24 cellular contexts compared by ENCODE assay signal in the genomic region with DNA sequence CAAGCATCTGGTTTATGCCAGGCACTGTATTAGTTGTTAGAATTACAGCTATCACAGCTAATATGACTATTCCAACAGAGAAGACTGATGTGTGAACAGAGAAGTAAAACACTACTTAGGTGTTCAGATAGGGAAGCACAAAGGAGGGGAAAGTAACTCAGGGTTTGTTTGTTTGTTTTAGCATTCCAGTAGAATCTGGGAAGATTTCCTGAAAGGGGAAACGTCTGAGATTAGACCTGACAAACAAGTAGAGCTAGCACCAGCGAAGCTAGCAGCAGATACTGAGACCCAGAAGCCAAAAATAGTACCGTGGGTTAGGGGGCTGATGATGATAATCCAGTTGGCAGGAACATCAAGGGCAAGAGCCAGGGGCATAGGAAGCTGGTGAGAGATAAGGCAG. TPM values are rescaled to one million over a fixed set of nuclear protein-coding genes. Genes with fewer than 3 reads are reported as not detected.
DNase-seq lines count a peak whose midpoint lies in the region; ATAC-seq, FAIRE-seq and TF ChIP-seq lines count a peak whose summit lies in the region.
"Had no signal": no experiment of that assay in that cellular context is flagged by ENCODE, and none has a peak within 500 bp of the region (broad histone marks: within the 10 kb centered on the region; RNA-seq: fewer than 3 reads in every experiment).

No MANE protein-coding gene starts in this region.

- H3K4me2 ChIP-seq in IMR-90 (ENCODE audit: low read depth, low read length) (0 out of 2 replicates have a peak overlapping the region, but pooled peaks have one; percentile 33), K562 (ENCODE audit: insufficient read depth, low read length) (no peak overlapping the region)

- no peak overlapping the region for H3K18ac ChIP-seq in IMR-90 (ENCODE audit: low read depth, low read length)

- no peak for TF ChIP-seq RAD21 in IMR-90 (IDR thresholded peaks at IDR 0.05; ENCODE audit: low read length)
- no peak for TF ChIP-seq RAD21 in K562 (CRISPR knock-in tag; conservative IDR thresholded peaks at IDR 0.05 in 1 of 2, IDR thresholded peaks at IDR 0.05 in 1 of 2)

- no peaks in the 10 kb centered on the region for H3K27me3 Mint-ChIP-seq in progenitor cell of endocrine pancreas
- peaks cover 9% of the 10 kb centered on the region for H3K27me3 Mint-ChIP-seq in activated CD8-positive, alpha-beta T cell treated with anti-CD3 and anti-CD28 coated beads for 36 hours

- peaks cover 2% of the 10 kb centered on the region; the same call in 1 of the 2 replicates for H3K9me1 ChIP-seq in IMR-90 (ENCODE audit: insufficient read depth, low read length)
- H3K9me1 ChIP-seq in K562 (ENCODE audit: control insufficient read depth, insufficient read depth, low read length): no peaks in the 10 kb centered on the region

- H3K9me3 ChIP-seq in IMR-90 (ENCODE audit: control insufficient read depth, insufficient read depth, low read length): no peaks in the 10 kb centered on the region
- no peaks in the 10 kb centered on the region for H3K9me3 ChIP-seq in K562 (replicated peaks; ENCODE audit: control insufficient read depth, insufficient read depth, low read depth, low read length)
- H3K9me3 ChIP-seq: adrenal gland, prostate gland, upper lobe of left lung had no signal

- H3K27me3 ChIP-seq in IMR-90 (ENCODE audit: control insufficient read depth, insufficient read depth, low read length) (no peaks in the 10 kb centered on the region; the same call in 1 of the 2 replicates), K562 (ENCODE audit: control insufficient read depth in 2 of 2, insufficient read depth in 2 of 2, low read length in 2 of 2) (no peaks in the 10 kb centered on the region; a peak in 1 of 5 replicates)
- H3K27me3 ChIP-seq: adrenal gland, upper lobe of left lung had no signal

- H3K27ac ChIP-seq in IMR-90 (ENCODE audit: insufficient read depth, low read length): no peak overlapping the region
- no peak overlapping the region for H3K27ac ChIP-seq in K562 (ENCODE audit: extremely low read depth, low read depth, low read length)
- H3K27ac ChIP-seq: prostate gland had no signal

- no peak overlapping the region for H4K8ac ChIP-seq in IMR-90 (ENCODE audit: low read depth in 2 of 2, low read length in 2 of 2)

- no peak overlapping the region for H3K14ac ChIP-seq in IMR-90 (replicated peaks; ENCODE audit: low read depth, low read length)

- POLR2A ChIA-PET in IMR-90 (lab: Charles Lee; ENCODE audit: unreplicated experiment): no interaction called here
- POLR2A ChIA-PET in K562 (lab: Yijun Ruan, JAX): no interaction called here
- POLR2A ChIA-PET in activated CD8-positive, alpha-beta T cell treated with anti-CD3 and anti-CD28 coated beads for 36 hours (lab: Charles Lee): no interaction called here

- no peak overlapping the region for H2BK15ac ChIP-seq in IMR-90 (ENCODE audit: low read depth, low read length)

- no peak overlapping the region for H3K4ac ChIP-seq in IMR-90 (ENCODE audit: low read depth, low read length)

- CTCF ChIA-PET in IMR-90 (lab: Yijun Ruan, JAX): no interaction called here
- CTCF ChIA-PET in K562 (lab: Yijun Ruan, JAX; ENCODE audit: low intra/inter-chr PET ratio): no interaction called here
- CTCF ChIA-PET in activated CD8-positive, alpha-beta T cell treated with anti-CD3 and anti-CD28 coated beads for 36 hours (lab: Charles Lee): interaction anchor here (1.5 kb wide), 1 partner anchor 23 kb away, joined by 3 read pairs; no protein-coding TSS in a partner anchor

- peak overlapping the region; percentile 70 for H3K27ac Mint-ChIP-seq in progenitor cell of endocrine pancreas
- no peak overlapping the region for H3K27ac Mint-ChIP-seq in activated CD8-positive, alpha-beta T cell treated with anti-CD3 and anti-CD28 coated beads for 36 hours
- H3K27ac Mint-ChIP-seq: activated CD4-positive, alpha-beta T cell treated with anti-CD3 and anti-CD28 coated beads for 36 hours; CD4-positive, alpha-beta memory T cell; dendritic cell treated with granulocyte-macrophage colony-stimulating factor and Interleukin-4, amounts not matched to agents 40 ng/mL and 50 ng/mL, for 4 days; T-helper 1 cell treated with Interleukin-12 subunit alpha and Interleukin-12 subunit beta and Interleukin-4 antibody, amounts not matched to agents 30 μg/mL and 1 μg/mL, for 36 hours had no signal

- FAIRE-seq in K562 (lab: Jason Lieb, UNC): no peak
- FAIRE-seq in H54 (lab: Jason Lieb, UNC): no peak

- no peak overlapping the region for H2BK120ac ChIP-seq in IMR-90 (ENCODE audit: low read depth, low read length)

- H2BK20ac ChIP-seq in IMR-90 (ENCODE audit: low read depth, low read length): no peak overlapping the region; the same call in 1 of the 2 replicates

- H3K9ac ChIP-seq in IMR-90 (ENCODE audit: low read depth, low read length) (0 out of 2 replicates have a peak overlapping the region, but pooled peaks have one; percentile 27), K562 (ENCODE audit: insufficient read depth in 1 of 2, low read depth in 2 of 2, low read length in 2 of 2) (no peak overlapping the region)

- ATAC-seq in IMR-90 (ENCODE audit: low read depth) (no peak), K562 (no peak), left ventricle myocardium superior (peak; percentile 24), omental fat pad (ENCODE audit: low FRiP score) (no peak)
- ATAC-seq in activated CD8-positive, alpha-beta T cell treated with anti-CD3 and anti-CD28 coated beads for 36 hours: no peak
- ATAC-seq: activated CD4-positive, alpha-beta T cell treated with anti-CD3 and anti-CD28 coated beads for 36 hours had no signal

- H3K23ac ChIP-seq in IMR-90 (ENCODE audit: low read depth, low read length): no peak overlapping the region

- H3K4me1 ChIP-seq in IMR-90 (ENCODE audit: control insufficient read depth, insufficient read depth, low read length) (peaks cover 5% of the 10 kb centered on the region), K562 (replicated peaks in 1 of 2; ENCODE audit: control insufficient read depth in 2 of 2, insufficient read depth in 2 of 2, low read length in 2 of 2) (peaks cover 0 to 21% of the 10 kb centered on the region in 2 experiments; a peak in 3 of 5 replicates)

- H3K36me3 ChIP-seq in IMR-90 (ENCODE audit: control insufficient read depth, insufficient read depth, low read length) (no peaks in the 10 kb centered on the region), K562 (ENCODE audit: control insufficient read depth, insufficient read depth, low read length) (no peaks in the 10 kb centered on the region)
- H3K36me3 ChIP-seq: adrenal gland, prostate gland, upper lobe of left lung had no signal

- H3K4me3 ChIP-seq in IMR-90 (ENCODE audit: insufficient read depth, low read depth, low read length) (no peak overlapping the region), K562 (no peak overlapping the region)
- H3K4me3 ChIP-seq: adrenal gland, prostate gland, upper lobe of left lung had no signal

- H4K91ac ChIP-seq in IMR-90 (ENCODE audit: insufficient read depth, low read depth, low read length): no peak overlapping the region

- H3K4me1 Mint-ChIP-seq in progenitor cell of endocrine pancreas (ENCODE audit: low read depth): peaks cover 49% of the 10 kb centered on the region
- no peaks in the 10 kb centered on the region for H3K4me1 Mint-ChIP-seq in activated CD8-positive, alpha-beta T cell treated with anti-CD3 and anti-CD28 coated beads for 36 hours (ENCODE audit: low read depth)
- H3K4me1 Mint-ChIP-seq: activated CD4-positive, alpha-beta T cell treated with anti-CD3 and anti-CD28 coated beads for 36 hours; CD4-positive, alpha-beta memory T cell had no signal

- TF ChIP-seq POLR2A in IMR-90 (IDR thresholded peaks at IDR 0.05; ENCODE audit: low read depth, low read length): no peak
- no peak for TF ChIP-seq POLR2A in K562 (conservative IDR thresholded peaks at IDR 0.05)
- TF ChIP-seq POLR2A in H54 (IDR thresholded peaks at IDR 0.05; ENCODE audit: low read depth, low read length): no peak

- H4K20me1 ChIP-seq in IMR-90 (ENCODE audit: insufficient read depth, low read length) (no peaks in the 10 kb centered on the region), K562 (replicated peaks; ENCODE audit: control insufficient read depth, insufficient read depth, low read length) (no peaks in the 10 kb centered on the region)

- in situ Hi-C loops in IMR-90 (cut with MboI; ENCODE audit: low sequenced_read_pairs): no loop called here
- in situ Hi-C loops in K562 (cut with MboI): no loop called here
- in situ Hi-C loops in GM13977 (cut with MboI; ENCODE audit: low pct_unique_long_range_greater_than_20kb, low sequenced_read_pairs, unreplicated experiment): no loop called here

- no peak overlapping the region for H2AK5ac ChIP-seq in IMR-90 (ENCODE audit: low read depth, low read length)

- dilution Hi-C loops in IMR-90 (cut with HindIII; ENCODE audit: low sequenced_read_pairs, unreplicated experiment): no loop called here

- no peak for TF ChIP-seq EP300 in K562 (IDR thresholded peaks at IDR 0.05; ENCODE audit: low read length)

- intact Hi-C loops in IMR-90 (cut with micrococcal nuclease): no loop called here
- intact Hi-C loops in K562 (cut with micrococcal nuclease): no loop called here
- intact Hi-C loops in left ventricle myocardium superior (cut with micrococcal nuclease): no loop called here
- intact Hi-C loops in activated CD8-positive, alpha-beta T cell treated with anti-CD3 and anti-CD28 coated beads for 36 hours (cut with micrococcal nuclease): no loop called here

- H3K9me3 Mint-ChIP-seq in progenitor cell of endocrine pancreas (ENCODE audit: low read depth): no peaks in the 10 kb centered on the region
- H3K9me3 Mint-ChIP-seq in activated CD8-positive, alpha-beta T cell treated with anti-CD3 and anti-CD28 coated beads for 36 hours: no peaks in the 10 kb centered on the region
- H3K9me3 Mint-ChIP-seq: CD4-positive, alpha-beta memory T cell; dendritic cell treated with granulocyte-macrophage colony-stimulating factor and Interleukin-4, amounts not matched to agents 40 ng/mL and 50 ng/mL, for 4 days; neural crest cell; T-helper 1 cell treated with Interleukin-12 subunit alpha and Interleukin-12 subunit beta and Interleukin-4 antibody, amounts not matched to agents 30 μg/mL and 1 μg/mL, for 36 hours had no signal

- BruUV-seq in IMR-90 (replicated peaks; lab: Mats Ljungman, UMichigan): no TSS peak
- BruUV-seq in K562 (replicated peaks; lab: Mats Ljungman, UMichigan): no TSS peak

- no peak overlapping the region for H3K4me3 Mint-ChIP-seq in progenitor cell of endocrine pancreas (ENCODE audit: low read depth)
- H3K4me3 Mint-ChIP-seq in activated CD8-positive, alpha-beta T cell treated with anti-CD3 and anti-CD28 coated beads for 36 hours: no peak overlapping the region
- H3K4me3 Mint-ChIP-seq: activated CD4-positive, alpha-beta T cell treated with anti-CD3 and anti-CD28 coated beads for 36 hours; CD4-positive, alpha-beta memory T cell; dendritic cell treated with granulocyte-macrophage colony-stimulating factor and Interleukin-4, amounts not matched to agents 40 ng/mL and 50 ng/mL, for 4 days; neural crest cell; T-helper 1 cell treated with Interleukin-12 subunit alpha and Interleukin-12 subunit beta and Interleukin-4 antibody, amounts not matched to agents 30 μg/mL and 1 μg/mL, for 36 hours had no signal

- no peaks in the 10 kb centered on the region for H3K79me1 ChIP-seq in IMR-90 (ENCODE audit: low read depth in 1 of 2, low read length in 2 of 2)

- no peak overlapping the region for H4K5ac ChIP-seq in IMR-90 (ENCODE audit: low read depth, low read length)

- no peak overlapping the region for H2AFZ ChIP-seq in IMR-90 (replicated peaks; ENCODE audit: low read length, poor library complexity)
- H2AFZ ChIP-seq in K562 (ENCODE audit: low read depth, low read length): peak overlapping the region; percentile 24; the same call in 1 of the 2 replicates

- H2BK5ac ChIP-seq in IMR-90 (ENCODE audit: low read depth, low read length, poor library complexity, severe bottlenecking): no peak overlapping the region

- WGBS in IMR-90 (ENCODE audit: extremely low coverage in 2 of 2, insufficient read length in 1 of 2), 2 experiments: 0% methylated on average over 1 of the region's 3 CpGs; no CpG with 5 or more reads in 1 of the 2 experiments
- 0% methylated on average over 3 of the region's 3 CpGs for WGBS in K562 (ENCODE audit: insufficient coverage, low coverage, missing lambda C conversion rate)

- H3K56ac ChIP-seq in IMR-90 (ENCODE audit: extremely low read depth, insufficient read depth, low read length): no peak overlapping the region

- H3K36me3 Mint-ChIP-seq in progenitor cell of endocrine pancreas (ENCODE audit: insufficient read depth): no peaks in the 10 kb centered on the region
- no peaks in the 10 kb centered on the region for H3K36me3 Mint-ChIP-seq in activated CD8-positive, alpha-beta T cell treated with anti-CD3 and anti-CD28 coated beads for 36 hours (ENCODE audit: low read depth)
- H3K36me3 Mint-ChIP-seq: CD4-positive, alpha-beta memory T cell had no signal

- H3K79me2 ChIP-seq in K562 (ENCODE audit: control insufficient read depth, insufficient read depth, low read length): no peaks in the 10 kb centered on the region

- no peak overlapping the region for H2AK9ac ChIP-seq in IMR-90 (replicated peaks; ENCODE audit: low read depth, low read length, poor library complexity)

- no peak for TF ChIP-seq CTCF in IMR-90 (conservative IDR thresholded peaks at IDR 0.05; ENCODE audit: low read depth, low read length)
- TF ChIP-seq CTCF in K562 (IDR thresholded peaks at IDR 0.05 in 2 of 3, conservative IDR thresholded peaks at IDR 0.05 in 1 of 3; ENCODE audit: insufficient read depth in 2 of 3, low read depth in 1 of 3, low read length in 3 of 3): no peak
- TF ChIP-seq CTCF in progenitor cell of endocrine pancreas (IDR thresholded peaks at IDR 0.05; ENCODE audit: unreplicated experiment): no peak
- no peak for TF ChIP-seq CTCF in GM13977 (IDR thresholded peaks at IDR 0.05; ENCODE audit: extremely low read depth, insufficient read depth, missing control alignments)
- no peak for TF ChIP-seq CTCF in omental fat pad (IDR thresholded peaks at IDR 0.05)
- TF ChIP-seq CTCF in activated CD8-positive, alpha-beta T cell treated with anti-CD3 and anti-CD28 coated beads for 36 hours (IDR thresholded peaks at IDR 0.05): no peak

- DNase-seq in IMR-90 (no peak), K562 (ENCODE audit: extremely low read depth in 1 of 4, low spot score in 3 of 4) (no peak), left ventricle myocardium superior (no peak), progenitor cell of endocrine pancreas (ENCODE audit: low spot score, unreplicated experiment) (no peak), GM13977 (ENCODE audit: low spot score) (no peak), omental fat pad (ENCODE audit: low spot score) (no peak), H54 (ENCODE audit: insufficient read length, low spot score) (no peak)
- DNase-seq in activated CD8-positive, alpha-beta T cell treated with anti-CD3 and anti-CD28 coated beads for 36 hours: no peak
- DNase-seq: activated CD4-positive, alpha-beta T cell treated with anti-CD3 and anti-CD28 coated beads for 36 hours; activated naive CD4-positive, alpha-beta T cell treated with Interleukin-2 at 50 U/mL for 16 hours; activated T-cell treated with anti-CD3 and anti-CD28 coated beads, Interleukin-2, amount 50 U/mL, for 48 hours; CD4-positive, alpha-beta memory T cell; GDM1; H7; Karpas-422; NCI-H1694 treated with DMSO at 0.1 percent for 48 hours; NCI-H526 treated with DMSO at 0.1 percent for 48 hours; stimulated activated CD8-positive, alpha-beta memory T cell treated with anti-CD3 and anti-CD28 coated beads, Interleukin-4, amount 100 ng/mL, for 48 hours; upper lobe of left lung had no signal

RNA-seq across cellular contexts. Expression of gene KLHL7, which starts 28.8 kb away (rescaled TPM):
- total RNA-seq in IMR-90 (2012; rRNA removed): 29.2 and 44.4 TPM in 2 replicates
- polyA plus RNA-seq in IMR-90 (2012; rRNA removed): 23.9 and 24.6 TPM in 2 replicates
- 12.1 and 15.2 TPM in 2 replicates for polyA plus RNA-seq in IMR-90 (2012; cell fraction: cytosol; rRNA removed)
- polyA plus RNA-seq in IMR-90 (2012; cell fraction: nucleus; rRNA removed; ENCODE audit: low replicate concordance): 8.3 and 13.7 TPM in 2 replicates
- total RNA-seq in K562 (2011; cell fraction: chromatin; rRNA removed; ENCODE audit: low replicate concordance): 17.3 and 18.5 TPM in 2 replicates
- 15.0 and 16.7 TPM in 2 replicates for total RNA-seq in K562 (2011; cell fraction: nucleolus; rRNA removed)
- total RNA-seq in K562 (2011; cell fraction: nucleoplasm; rRNA removed): 16.5 and 17.6 TPM in 2 replicates
- total RNA-seq in K562 (2014; rRNA removed): 29.6 and 30.1 TPM in 2 replicates
- 34.6 and 37.6 TPM in 2 replicates for total RNA-seq in K562 (2014; rRNA removed; fragmentation: Illumina TruSeq; extraction: Trizol)
- 30.2 and 32.3 TPM in 2 replicates for total RNA-seq in K562 (2015; rRNA removed; fragmentation: Illumina TruSeq; extraction: Trizol)
- total RNA-seq in K562 (2021): 28.1 and 28.4 TPM in 2 replicates
- 42.5 and 63.1 TPM in 2 replicates for polyA plus RNA-seq in K562 (2011; rRNA removed)
- polyA plus RNA-seq in K562 (2011; cell fraction: cytosol; rRNA removed): 25.2 and 25.3 TPM in 2 replicates
- polyA plus RNA-seq in K562 (2011; cell fraction: nucleus; rRNA removed): 8.5 and 15.8 TPM in 2 replicates
- polyA plus RNA-seq in K562 (2012): 21.6 and 23.4 TPM in 2 replicates
- polyA plus RNA-seq in K562 (2014; fragmentation: Illumina TruSeq; extraction: Trizol): 29.4 and 34.0 TPM in 2 replicates
- polyA plus RNA-seq in K562 (2014; fragmentation: Nextera tagmentation; extraction: Ambion mirVana): 1 to 10 TPM; 4.2 to 7.8 TPM
- polyA plus RNA-seq in K562 (2014; rRNA removed): 38.6 and 42.8 TPM in 2 replicates
- polyA minus RNA-seq in K562 (2011; rRNA and poly(A)+ RNA removed): 33.9 and 37.5 TPM in 2 replicates
- polyA minus RNA-seq in K562 (2011; cell fraction: cytosol; rRNA and poly(A)+ RNA removed): 21.7 and 23.7 TPM in 2 replicates
- 10.8 and 24.2 TPM in 2 replicates for polyA minus RNA-seq in K562 (2011; cell fraction: nucleus; rRNA and poly(A)+ RNA removed)
- total RNA-seq in left ventricle myocardium superior: 195 TPM
- total RNA-seq in progenitor cell of endocrine pancreas: 64.2 and 68.9 TPM in 2 replicates
- total RNA-seq in omental fat pad: 10 to 100 TPM; 19.3 to 51.7 (median 24.9) TPM
- total RNA-seq in activated CD8-positive, alpha-beta T cell treated with anti-CD3 and anti-CD28 coated beads for 36 hours: 10 to 100 TPM; 17.1 to 18.2 TPM
